Comparison of ENCODE assay signal across 1 cellular context in genomic region chr16:1002399-1003161, GRCh38.
TF ChIP-seq lines count a peak whose summit lies in the region.

No MANE protein-coding gene starts in this region.

TF ChIP-seq in HepG2, 621 proteins besides CTCF, POLR2A, EP300 and RAD21 (continued from another document):
- no peak for TF ChIP-seq TRIM22 (IDR thresholded peaks at IDR 0.05)
- TF ChIP-seq CEBPZ (IDR thresholded peaks at IDR 0.05; ENCODE audit: low read length), result no peak
- TF ChIP-seq DNMT1 (CRISPR knock-in tag; IDR thresholded peaks at IDR 0.05), result no peak
- no peak for TF ChIP-seq ARNT2 (CRISPR knock-in tag; IDR thresholded peaks at IDR 0.05; ENCODE audit: low read depth)
- no peak for TF ChIP-seq KIAA2018 (CRISPR knock-in tag; IDR thresholded peaks at IDR 0.05; ENCODE audit: borderline replicate concordance)
- no peak for TF ChIP-seq NFRKB (IDR thresholded peaks at IDR 0.05)
- no peak for TF ChIP-seq JDP2 (CRISPR knock-in tag; IDR thresholded peaks at IDR 0.05; ENCODE audit: borderline replicate concordance)
